17 cellular contexts compared by ENCODE assay signal in the genomic region with DNA sequence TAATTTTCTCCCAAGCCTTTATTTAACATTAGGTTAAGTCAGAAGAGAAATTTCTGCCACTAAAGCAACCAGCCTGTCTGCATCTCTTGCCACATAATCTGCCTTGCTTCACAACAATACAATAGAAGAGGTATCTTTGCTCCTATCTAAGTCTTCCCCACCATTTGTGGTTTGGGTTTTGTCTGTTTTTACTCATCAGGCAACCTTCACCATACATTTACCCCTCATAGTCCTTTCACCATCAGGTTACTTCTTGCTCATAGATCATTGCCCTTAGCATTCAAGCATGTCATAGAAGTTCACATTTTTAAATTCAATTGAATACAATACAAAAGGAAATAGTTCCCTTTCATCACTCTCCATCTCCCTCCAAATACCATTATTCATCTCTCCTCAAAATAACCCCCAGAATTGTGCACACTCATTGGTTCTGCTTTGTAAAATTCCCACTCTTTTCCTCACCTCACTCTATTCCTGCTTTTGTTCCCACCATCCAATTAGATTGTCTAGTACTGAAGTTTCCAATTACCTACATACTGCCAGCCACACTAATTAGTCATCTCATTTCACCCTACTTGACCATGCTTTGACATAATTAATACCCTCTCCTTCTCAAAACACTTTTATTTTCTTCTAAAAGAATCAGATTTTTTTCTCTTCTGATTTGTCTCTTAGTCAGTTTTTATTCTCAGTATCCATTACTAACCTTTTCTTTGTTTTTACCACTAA.
"Had no signal": no experiment of that assay in that cellular context is flagged by ENCODE, and none has a peak within 500 bp of the region (broad histone marks: within the 10 kb centered on the region; RNA-seq: fewer than 3 reads in every experiment).

No MANE protein-coding gene starts in this region.

- DNase-seq: activated CD4-positive, alpha-beta memory T cell treated with anti-CD3 and anti-CD28 coated beads, Interleukin-2, amount 10 ng/mL, durations not matched to agents 7 days and 5 days; activated CD4-positive, alpha-beta T cell treated with anti-CD3 and anti-CD28 coated beads for 4 hours; activated CD8-positive, alpha-beta memory T cell treated with anti-CD3 and anti-CD28 coated beads, Interleukin-2, amount 10 ng/mL, durations not matched to agents 7 days and 5 days; activated naive CD8-positive, alpha-beta T cell treated with anti-CD3 and anti-CD28 coated beads, Interleukin-2, amount 10 ng/mL, durations not matched to agents 7 days and 5 days; amygdala; body of pancreas; effector memory CD8-positive, alpha-beta T cell; mesendoderm; naive thymus-derived CD4-positive, alpha-beta T cell; pancreas; right lobe of liver; small intestine; stimulated activated CD4-positive, alpha-beta T cell treated with anti-CD3 and anti-CD28 coated beads, Interleukin-4, amount 100 ng/mL, for 1 hour; upper lobe of left lung had no signal

- H3K4me3 ChIP-seq: body of pancreas, pancreas, right lobe of liver, thoracic aorta, upper lobe of left lung had no signal

- H3K4me1 ChIP-seq: body of pancreas, pancreas, right lobe of liver, upper lobe of left lung had no signal

- ATAC-seq: activated CD8-positive, alpha-beta memory T cell treated with anti-CD3 and anti-CD28 coated beads, Interleukin-2, amount 10 ng/mL, durations not matched to agents 7 days and 5 days; body of pancreas; effector memory CD8-positive, alpha-beta T cell; naive thymus-derived CD4-positive, alpha-beta T cell; pancreas; right lobe of liver; stimulated activated effector memory CD8-positive, alpha-beta T cell treated with anti-CD3 and anti-CD28 coated beads, Interleukin-12 subunit alpha, Interleukin-12 subunit beta, amount 100 ng/mL, for 72 hours had no signal

- H3K9me3 ChIP-seq: body of pancreas, neutrophil, pancreas, right lobe of liver, thoracic aorta, upper lobe of left lung had no signal

- H3K27me3 ChIP-seq: body of pancreas, neutrophil, pancreas, right lobe of liver, upper lobe of left lung had no signal

- H3K27ac ChIP-seq: body of pancreas, neutrophil, pancreas, right lobe of liver, thoracic aorta, upper lobe of left lung had no signal

- H3K36me3 ChIP-seq: neutrophil, pancreas, right lobe of liver, thoracic aorta, upper lobe of left lung had no signal
